22 cellular contexts compared by ENCODE assay signal in the genomic region with DNA sequence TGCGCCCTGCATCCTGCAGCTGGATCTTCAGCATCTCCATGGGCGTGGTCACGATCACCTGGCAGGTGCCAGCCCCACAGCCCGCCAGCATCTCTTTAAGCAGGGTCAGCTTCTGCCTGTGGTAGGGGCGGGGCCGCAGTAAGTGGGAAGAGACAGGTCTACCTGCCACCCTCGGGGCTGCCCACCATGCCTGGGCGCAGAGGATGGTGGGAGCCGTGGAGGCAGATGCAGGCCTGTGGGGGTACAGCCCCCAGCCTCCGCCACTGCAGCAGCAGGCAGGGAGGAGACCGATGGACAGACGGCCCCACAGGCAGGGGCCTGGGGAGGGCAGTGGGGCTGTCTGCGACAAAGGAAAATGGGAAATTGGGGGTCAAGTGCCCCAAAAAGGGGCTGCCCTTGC. TPM values are rescaled to one million over a fixed set of nuclear protein-coding genes. Genes with fewer than 3 reads are reported as not detected.
"Had no signal": no experiment of that assay in that cellular context is flagged by ENCODE, and none has a peak within 500 bp of the region (broad histone marks: within the 10 kb centered on the region; RNA-seq: fewer than 3 reads in every experiment).

No MANE protein-coding gene starts in this region.

- H3K27ac ChIP-seq: heart left ventricle, neutrophil, right atrium auricular region, sigmoid colon, skin epidermis, tibial artery, upper lobe of left lung, uterus had no signal

- H3K27me3 Mint-ChIP-seq: naive thymus-derived CD4-positive, alpha-beta T cell; stimulated activated naive CD8-positive, alpha-beta T cell treated with anti-CD3 and anti-CD28 coated beads, Interleukin-15, Interleukin-2, amounts not matched to agents 100 ng/mL and 50 ng/mL, for 24 hours had no signal

- H3K4me3 Mint-ChIP-seq: nephron progenitor cell; stimulated activated naive CD8-positive, alpha-beta T cell treated with anti-CD3 and anti-CD28 coated beads, Interleukin-15, Interleukin-2, amounts not matched to agents 100 ng/mL and 50 ng/mL, for 24 hours had no signal

- H3K9me3 Mint-ChIP-seq: naive thymus-derived CD4-positive, alpha-beta T cell; nephron progenitor cell; stimulated activated naive CD8-positive, alpha-beta T cell treated with anti-CD3 and anti-CD28 coated beads, Interleukin-15, Interleukin-2, amounts not matched to agents 100 ng/mL and 50 ng/mL, for 24 hours had no signal

- H3K27ac Mint-ChIP-seq: nephron progenitor cell; stimulated activated naive CD8-positive, alpha-beta T cell treated with anti-CD3 and anti-CD28 coated beads, Interleukin-15, Interleukin-2, amounts not matched to agents 100 ng/mL and 50 ng/mL, for 24 hours had no signal

- DNase-seq: effector memory CD4-positive, alpha-beta T cell; heart left ventricle; hippocampal formation; left colon; mammary epithelial cell; naive thymus-derived CD4-positive, alpha-beta T cell; nephron progenitor cell; sigmoid colon; stimulated activated CD4-positive, alpha-beta T cell treated with anti-CD3 and anti-CD28 coated beads, Interleukin-12 subunit alpha, Interleukin-12 subunit beta, amount 100 ng/mL, for 4 hours; stimulated activated CD4-positive, alpha-beta T cell treated with anti-CD3 and anti-CD28 coated beads, Interleukin-2, amount 100 ng/mL, for 48 hours; tibial artery; uterus had no signal

- H3K9me3 ChIP-seq: heart left ventricle, neutrophil, right atrium auricular region, sigmoid colon, tibial artery, upper lobe of left lung, uterus had no signal

- H3K36me3 ChIP-seq: right atrium auricular region, uterus had no signal

- H3K4me3 ChIP-seq: heart left ventricle, right atrium auricular region, sigmoid colon, skin epidermis, tibial artery, upper lobe of left lung, uterus had no signal

RNA-seq across cellular contexts. Expression of gene CEND1, which starts 3.0 kb away (rescaled TPM):
- total RNA-seq: esophagus mucosa, liver, mammary epithelial cell, mesenteric fat pad, mononuclear cell, osteoblast, upper lobe of left lung had no signal
